9 cellular contexts compared by ENCODE assay signal in genomic region chr3:197030379-197031314, GRCh38. TPM values are rescaled to one million over a fixed set of nuclear protein-coding genes. Genes with fewer than 3 reads are reported as not detected.
A peak's percentile ranks its signal among the peaks of the same experiment; 100 is the strongest.
DNase-seq lines count a peak whose midpoint lies in the region; ATAC-seq, FAIRE-seq and TF ChIP-seq lines count a peak whose summit lies in the region.
"Had no signal": no experiment of that assay in that cellular context is flagged by ENCODE, and none has a peak within 500 bp of the region (broad histone marks: within the 10 kb centered on the region; RNA-seq: fewer than 3 reads in every experiment).

No MANE protein-coding gene starts in this region.

- H3K27ac Mint-ChIP-seq in activated T-cell treated with anti-CD3 and anti-CD28 coated beads, Interleukin-2, amount 50 U/mL, for 24 hours = peak overlapping the region; percentile 59

- 63% methylated on average over 31 of the region's 33 CpGs for WGBS in GM12878 (ENCODE audit: insufficient coverage, insufficient replicate concordance, low lambda C conversion rate, missing lambda C conversion rate)
- WGBS in tibial nerve, 2 donors = 78 to 87% methylated on average over 30 to 31 of the region's 33 CpGs

- H3K4me3 ChIP-seq in GM12878 (no peak overlapping the region), tibial nerve (no peak overlapping the region)

- TF ChIP-seq POLR2A in GM12878 (IDR thresholded peaks at IDR 0.05; ENCODE audit: low read depth, low read length) (no peak), tibial nerve (IDR thresholded peaks at IDR 0.05) (no peak)

- no peak overlapping the region; the same call in 1 of the 2 replicates for H2AFZ ChIP-seq in GM12878 (ENCODE audit: control insufficient read depth, low read depth, low read length)

- no peaks in the 10 kb centered on the region for H3K9me3 Mint-ChIP-seq in activated T-cell treated with anti-CD3 and anti-CD28 coated beads, Interleukin-2, amount 50 U/mL, for 24 hours

- H3K4me3 Mint-ChIP-seq in activated T-cell treated with anti-CD3 and anti-CD28 coated beads, Interleukin-2, amount 50 U/mL, for 24 hours = peak overlapping the region; percentile 25

- H3K36me3 Mint-ChIP-seq in activated T-cell treated with anti-CD3 and anti-CD28 coated beads, Interleukin-2, amount 50 U/mL, for 24 hours (ENCODE audit: low read depth) = no peaks in the 10 kb centered on the region

- TF ChIP-seq CTCF in GM12878 (IDR thresholded peaks at IDR 0.05 in 2 of 3, conservative IDR thresholded peaks at IDR 0.05 in 1 of 3; ENCODE audit: control insufficient read depth in 2 of 3, extremely low read depth in 1 of 3, insufficient read depth in 1 of 3, low read depth in 3 of 3, low read length in 3 of 3) = no peak
- no peak for TF ChIP-seq CTCF in tibial nerve (IDR thresholded peaks at IDR 0.05)

- H3K27ac ChIP-seq in GM12878 (ENCODE audit: control insufficient read depth, insufficient read depth) (no peak overlapping the region), tibial nerve (peak overlapping the region; percentile 41 to 82 (median 60))

- H3K4me1 ChIP-seq in GM12878 (ENCODE audit: control insufficient read depth, insufficient read depth, low read length) (no peaks in the 10 kb centered on the region; the same call in 1 of the 2 replicates), tibial nerve (peaks cover 0 to 37% (median 10%) of the 10 kb centered on the region in 4 donors)

- H3K9me3 ChIP-seq in GM12878 (replicated peaks; ENCODE audit: control insufficient read depth, insufficient read depth, low read length) (no peaks in the 10 kb centered on the region), tibial nerve (no peaks in the 10 kb centered on the region)

- SMC1A ChIA-PET in GM12878 (lab: Charles Lee; ENCODE audit: uncharacterized antibody, unreplicated experiment) = interaction anchor here (0.8 to 4.8 kb wide), 10 partner anchors 12 to 159 kb away, joined by 3 to 33 read pairs (median 4); no protein-coding TSS in a partner anchor

- no peaks in the 10 kb centered on the region for H3K27me3 ChIP-seq in GM12878 (replicated peaks in 1 of 2; ENCODE audit: control insufficient read depth in 2 of 2, insufficient read depth in 2 of 2, low read length in 1 of 2)
- H3K27me3 ChIP-seq in tibial nerve = peaks cover 0 to 8% of the 10 kb centered on the region in 2 donors

- intact Hi-C loops in GM12878 (cut with micrococcal nuclease; ENCODE audit: unreplicated experiment) = no loop called here

- BruUV-seq in GM12878 (replicated peaks; lab: Mats Ljungman, UMichigan) = no TSS peak

- RAD21 ChIA-PET in GM12878 (lab: Charles Lee; ENCODE audit: unreplicated experiment) = interaction anchor here (0.7 to 3.9 kb wide), 9 partner anchors 9 to 157 kb away, joined by 3 to 48 read pairs (median 3); no protein-coding TSS in a partner anchor

- in situ Hi-C loops in GM12878 (cut with MboI) = no loop called here

- CTCF ChIA-PET in GM12878 (lab: Yijun Ruan, JAX) = interaction anchor here (0.6 to 4.4 kb wide), 18 partner anchors 8 to 426 kb away, joined by 3 to 54 read pairs (median 5); no protein-coding TSS in a partner anchor

- no peak for TF ChIP-seq EP300 in GM12878 (IDR thresholded peaks at IDR 0.05; ENCODE audit: borderline replicate concordance in 1 of 2, control insufficient read depth in 1 of 2, low read depth in 2 of 2, low read length in 2 of 2)
- TF ChIP-seq EP300 in tibial nerve (IDR thresholded peaks at IDR 0.05) = no peak

- TF ChIP-seq RAD21 in GM12878 (IDR thresholded peaks at IDR 0.05; ENCODE audit: insufficient read depth, low read depth, low read length) = no peak

- H3K4me2 ChIP-seq in GM12878 (ENCODE audit: control insufficient read depth, insufficient read depth) = no peak overlapping the region; the same call in 1 of the 2 replicates

- DNase-seq in activated T-cell treated with anti-CD3 and anti-CD28 coated beads, Interleukin-2, amount 50 U/mL, for 24 hours = no peak
- no peak for DNase-seq in activated T-cell treated with anti-CD3 and anti-CD28 coated beads for 4 hours
- DNase-seq in GM12878 (ENCODE audit: low read depth, low spot score) = no peak
- DNase-seq in iPS-NIHi7 (ENCODE audit: extremely low spot score) = peak; percentile 23
- DNase-seq in tibial nerve (ENCODE audit: low spot score in 2 of 2) = no peak
- DNase-seq in SKM-1 treated with dmso at 0.1 percent for 144 hours (lab: John Stamatoyannopoulos, UW; ENCODE audit: unreplicated experiment) = no peak

- H3K27me3 Mint-ChIP-seq in activated T-cell treated with anti-CD3 and anti-CD28 coated beads, Interleukin-2, amount 50 U/mL, for 24 hours = peaks cover 32% of the 10 kb centered on the region

- no peaks in the 10 kb centered on the region for H4K20me1 ChIP-seq in GM12878 (ENCODE audit: control insufficient read depth, insufficient read depth)

- peaks cover 19% of the 10 kb centered on the region for H3K79me2 ChIP-seq in GM12878 (ENCODE audit: control insufficient read depth, insufficient read depth, low read length)

- ATAC-seq in GM12878 (no peak), GM21515 (IDR thresholded peaks at IDR 0.05; ENCODE audit: unreplicated experiment) (no peak), GM18502 (IDR thresholded peaks at IDR 0.05; ENCODE audit: poor library complexity, unreplicated experiment) (no peak)

- H3K36me3 ChIP-seq in GM12878 (ENCODE audit: control insufficient read depth in 2 of 2, insufficient read depth in 2 of 2, low read length in 1 of 2) (peaks cover 0 to 14% of the 10 kb centered on the region in 2 experiments; a peak in 3 of 4 replicates), tibial nerve (no peaks in the 10 kb centered on the region)

- peaks cover 26% of the 10 kb centered on the region for H3K4me1 Mint-ChIP-seq in activated T-cell treated with anti-CD3 and anti-CD28 coated beads, Interleukin-2, amount 50 U/mL, for 24 hours (ENCODE audit: low read depth)

- FAIRE-seq in GM12878 (lab: Jason Lieb, UNC) = no peak
- FAIRE-seq: colon had no signal

- POLR2A ChIA-PET in GM12878 (lab: Charles Lee) = interaction anchor here (0.7 to 1.4 kb wide), 3 partner anchors 26 to 439 kb away, joined by 3 to 8 read pairs (median 3); no protein-coding TSS in a partner anchor

- H3K9ac ChIP-seq in GM12878 (ENCODE audit: control insufficient read depth, insufficient read depth, low read length) = no peak overlapping the region

TF ChIP-seq in GM12878, 131 proteins besides CTCF, POLR2A, EP300 and RAD21 (continues in another document):
- TF ChIP-seq MXI1 (IDR thresholded peaks at IDR 0.05; ENCODE audit: low read depth, low read length) (no peak), TCF7 (IDR thresholded peaks at IDR 0.05; ENCODE audit: borderline replicate concordance) (no peak), GABPA (IDR thresholded peaks at IDR 0.05; ENCODE audit: low read depth) (no peak), ATF7 (IDR thresholded peaks at IDR 0.05; ENCODE audit: low read depth) (no peak)
- TF ChIP-seq, protein P1, sequence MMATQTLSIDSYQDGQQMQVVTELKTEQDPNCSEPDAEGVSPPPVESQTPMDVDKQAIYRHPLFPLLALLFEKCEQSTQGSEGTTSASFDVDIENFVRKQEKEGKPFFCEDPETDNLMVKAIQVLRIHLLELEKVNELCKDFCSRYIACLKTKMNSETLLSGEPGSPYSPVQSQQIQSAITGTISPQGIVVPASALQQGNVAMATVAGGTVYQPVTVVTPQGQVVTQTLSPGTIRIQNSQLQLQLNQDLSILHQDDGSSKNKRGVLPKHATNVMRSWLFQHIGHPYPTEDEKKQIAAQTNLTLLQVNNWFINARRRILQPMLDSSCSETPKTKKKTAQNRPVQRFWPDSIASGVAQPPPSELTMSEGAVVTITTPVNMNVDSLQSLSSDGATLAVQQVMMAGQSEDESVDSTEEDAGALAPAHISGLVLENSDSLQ (IDR thresholded peaks at IDR 0.05) = 0 out of 2 replicates have a peak, but pooled peaks have one; percentile 12

RNA-seq across cellular contexts. Expression of gene MELTF, which starts 1.0 kb away (rescaled TPM):
- total RNA-seq in GM12878 (2013; cell fraction: nucleolus; rRNA removed) = 140 and 164 TPM in 2 replicates
- total RNA-seq in GM12878 (2014; rRNA removed) = 23.8 and 26.9 TPM in 2 replicates
- 13.9 and 14.1 TPM in 2 replicates for total RNA-seq in GM12878 (2014; rRNA removed; fragmentation: Illumina TruSeq; extraction: Trizol)
- 44.3 and 49.1 TPM in 2 replicates for total RNA-seq in GM12878 (2021)
- polyA plus RNA-seq in GM12878 (2011; ENCODE audit: low read depth) = 23.1 TPM
- 4.0 and 6.7 TPM in 2 replicates for polyA plus RNA-seq in GM12878 (2011; rRNA removed)
- 6.0 and 9.0 TPM in 2 replicates for polyA plus RNA-seq in GM12878 (2011; cell fraction: cytosol; rRNA removed)
- 47.3 and 52.4 TPM in 2 replicates for polyA plus RNA-seq in GM12878 (2011; cell fraction: nucleus; rRNA removed)
- polyA plus RNA-seq in GM12878 (2012) = 17.8 and 24.6 TPM in 2 replicates
- polyA plus RNA-seq in GM12878 (2014; fragmentation: Illumina TruSeq; extraction: Trizol) = 5.0 and 10.4 TPM in 2 replicates
- polyA plus RNA-seq in GM12878 (2014; fragmentation: Nextera tagmentation; extraction: Ambion mirVana) = 1 to 10 TPM in 1 of 2 experiments, under 1 TPM in 1; 0.55 to 1.3 TPM
- polyA plus RNA-seq in GM12878 (2014; rRNA removed) = 31.8 and 40.1 TPM in 2 replicates
- 10 to 100 TPM in 1 of 2 experiments, 1 to 10 TPM in 1; 9.4 to 11.8 TPM for polyA plus RNA-seq in GM12878 (2016; fragmentation: Nextera tagmentation; extraction: Ambion mirVana)
- polyA minus RNA-seq in GM12878 (2011; rRNA and poly(A)+ RNA removed) = 7.5 and 12.0 TPM in 2 replicates
- 5.2 and 6.5 TPM in 2 replicates for polyA minus RNA-seq in GM12878 (2011; cell fraction: cytosol; rRNA and poly(A)+ RNA removed)
- polyA minus RNA-seq in GM12878 (2011; cell fraction: nucleus; rRNA and poly(A)+ RNA removed) = 13.3 and 24.5 TPM in 2 replicates
- 1 to 10 TPM; 3.3 to 8.8 (median 7.0) TPM for total RNA-seq in tibial nerve
